ENCODE assay signal across 23 cellular contexts in the genomic region with DNA sequence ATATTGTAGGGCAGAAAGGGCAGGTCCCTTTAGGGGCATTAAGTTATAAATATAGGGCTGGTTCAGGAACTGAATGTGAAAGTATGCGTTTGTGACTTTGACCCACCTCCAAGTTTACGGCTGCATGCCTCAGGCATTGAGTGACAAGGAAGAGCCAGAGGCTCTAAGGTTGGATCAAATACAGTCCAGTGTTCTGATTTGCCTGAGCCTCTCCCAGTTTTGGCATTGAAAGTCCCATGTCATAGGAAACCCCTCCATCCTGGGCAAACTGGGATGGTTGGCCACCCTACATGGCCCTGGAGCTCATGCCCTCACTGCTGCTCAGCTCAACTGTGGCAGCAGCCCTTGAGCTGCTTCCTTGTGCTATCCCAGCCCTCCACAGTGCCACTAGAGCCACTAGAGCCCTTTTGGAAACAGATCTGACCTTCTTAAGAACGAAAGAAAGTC. TPM values are rescaled to one million over a fixed set of nuclear protein-coding genes. Genes with fewer than 3 reads are reported as not detected.
DNase-seq lines count a peak whose midpoint lies in the region; ATAC-seq and TF ChIP-seq lines count a peak whose summit lies in the region.
"Had no signal": no experiment of that assay in that cellular context is flagged by ENCODE, and none has a peak within 500 bp of the region (broad histone marks: within the 10 kb centered on the region; RNA-seq: fewer than 3 reads in every experiment).

No MANE protein-coding gene starts in this region.

- no peaks in the 10 kb centered on the region for H3K9me3 Mint-ChIP-seq in stimulated activated memory B cell treated with anti-CD40 and anti-IgM and Interleukin-4, amounts not matched to agents 10 μg/mL and 1 μg/mL and 100 μg/mL, for 72 hours
- H3K9me3 Mint-ChIP-seq: mesothelial cell of epicardium; T-helper 2 cell treated with Interferon-gamma antibody and Interleukin-4, amounts not matched to agents 5 μg/mL and 100 μg/mL, for 36 hours had no signal

- H4K8ac ChIP-seq in IMR-90 (ENCODE audit: low read depth in 2 of 2, low read length in 2 of 2), result no peak overlapping the region

- peaks cover 25% of the 10 kb centered on the region for H3K36me3 ChIP-seq in IMR-90 (ENCODE audit: control insufficient read depth, insufficient read depth, low read length)
- H3K36me3 ChIP-seq: gastroesophageal sphincter, right lobe of liver, tibial artery had no signal

- H2BK5ac ChIP-seq in IMR-90 (ENCODE audit: low read depth, low read length, poor library complexity, severe bottlenecking), result no peak overlapping the region

- H3K79me1 ChIP-seq in IMR-90 (ENCODE audit: low read depth in 1 of 2, low read length in 2 of 2), result peaks cover 69 to 82% of the 10 kb centered on the region in 2 experiments

- in situ Hi-C loops in IMR-90 (cut with MboI; ENCODE audit: low sequenced_read_pairs), result loop anchor here (25.0 kb wide), 1 partner anchor 377 kb away; the partner anchor contains the start of genes CCDC142, LBX2 and TTC31

- no peak overlapping the region for H3K9ac ChIP-seq in IMR-90 (ENCODE audit: low read depth, low read length)

- no peaks in the 10 kb centered on the region for H3K27me3 Mint-ChIP-seq in stimulated activated memory B cell treated with anti-CD40 and anti-IgM and Interleukin-4, amounts not matched to agents 10 μg/mL and 1 μg/mL and 100 μg/mL, for 72 hours

- H3K9me3 ChIP-seq in IMR-90 (ENCODE audit: control insufficient read depth, insufficient read depth, low read length), result no peaks in the 10 kb centered on the region
- H3K9me3 ChIP-seq: gastroesophageal sphincter, right lobe of liver, tibial artery had no signal

- intact Hi-C loops in IMR-90 (cut with micrococcal nuclease) (loop anchor here (5.0 kb wide), 1 partner anchor 172 kb away; no protein-coding TSS in a partner anchor), left ventricle myocardium superior (cut with micrococcal nuclease) (no loop called here)

- H3K14ac ChIP-seq in IMR-90 (replicated peaks; ENCODE audit: low read depth, low read length), result no peak overlapping the region

- BruUV-seq in IMR-90 (replicated peaks; lab: Mats Ljungman, UMichigan), result no TSS peak

- TF ChIP-seq POLR2A in IMR-90 (IDR thresholded peaks at IDR 0.05; ENCODE audit: low read depth, low read length), result no peak

- peaks cover 37% of the 10 kb centered on the region for H3K9me1 ChIP-seq in IMR-90 (ENCODE audit: insufficient read depth, low read length)

- H2AK9ac ChIP-seq in IMR-90 (replicated peaks; ENCODE audit: low read depth, low read length, poor library complexity), result no peak overlapping the region

- no peak overlapping the region for H3K4me2 ChIP-seq in IMR-90 (ENCODE audit: low read depth, low read length)

- no peak overlapping the region for H4K5ac ChIP-seq in IMR-90 (ENCODE audit: low read depth, low read length)

- H3K36me3 Mint-ChIP-seq in stimulated activated memory B cell treated with anti-CD40 and anti-IgM and Interleukin-4, amounts not matched to agents 10 μg/mL and 1 μg/mL and 100 μg/mL, for 72 hours, result peaks cover 31% of the 10 kb centered on the region

- DNase-seq in IMR-90 (no peak), left ventricle myocardium superior (no peak), NCI-H2171 (lab: John Stamatoyannopoulos, UW) (no peak)
- DNase-seq in stimulated activated CD4-positive, alpha-beta T cell treated with anti-CD3 and anti-CD28 coated beads, Interleukin-4, amount 100 ng/mL, for 4 hours, result no peak
- DNase-seq in activated CD4-positive, alpha-beta T cell treated with anti-CD3 and anti-CD28 coated beads for 1 hour, result no peak
- DNase-seq: activated CD4-positive, alpha-beta T cell treated with anti-CD3 and anti-CD28 coated beads for 4 hours; activated CD8-positive, alpha-beta memory T cell treated with anti-CD3 and anti-CD28 coated beads, Interleukin-2, amount 50 U/mL, for 4 hours; activated naive CD4-positive, alpha-beta T cell; C1 segment of cervical spinal cord; DMS79 treated with DMSO at 0.1 percent for 48 hours; NCI-H1694; NK-92 treated with Interleukin-12 subunit alpha and Interleukin-12 subunit beta, amount 100 ng/mL, for 24 hours; occipital lobe; right lobe of liver; SHP77 treated with DMSO at 0.1 percent for 48 hours; stimulated activated CD4-positive, alpha-beta T cell treated with anti-CD3 and anti-CD28 coated beads, Interleukin-2, amount 100 ng/mL, for 48 hours; tibial artery had no signal

- no peak overlapping the region for H2AFZ ChIP-seq in IMR-90 (replicated peaks; ENCODE audit: low read length, poor library complexity)

- no peak overlapping the region for H3K4me3 ChIP-seq in IMR-90 (ENCODE audit: insufficient read depth, low read depth, low read length)
- H3K4me3 ChIP-seq: coronary artery, gastroesophageal sphincter, right lobe of liver, tibial artery had no signal

- TF ChIP-seq CTCF in IMR-90 (conservative IDR thresholded peaks at IDR 0.05; ENCODE audit: low read depth, low read length), result no peak

- H4K20me1 ChIP-seq in IMR-90 (ENCODE audit: insufficient read depth, low read length), result peaks cover 45% of the 10 kb centered on the region

- no peak overlapping the region for H2AK5ac ChIP-seq in IMR-90 (ENCODE audit: low read depth, low read length)

- no peaks in the 10 kb centered on the region for H3K27me3 ChIP-seq in IMR-90 (ENCODE audit: control insufficient read depth, insufficient read depth, low read length)
- H3K27me3 ChIP-seq: gastroesophageal sphincter, right lobe of liver, tibial artery had no signal

- ATAC-seq in GM19023 (IDR thresholded peaks at IDR 0.05; ENCODE audit: unreplicated experiment) (peak; percentile 45), IMR-90 (ENCODE audit: low read depth) (no peak), left ventricle myocardium superior (peak; percentile 42)
- ATAC-seq in stimulated activated memory B cell treated with anti-CD40 and anti-IgM and Interleukin-4, amounts not matched to agents 10 μg/mL and 1 μg/mL and 100 μg/mL, for 72 hours, result no peak
- ATAC-seq: gastroesophageal sphincter had no signal

- peak overlapping the region; percentile 50; the same call in 1 of the 3 replicates for H2BK15ac ChIP-seq in IMR-90 (ENCODE audit: low read depth, low read length)

- no CpG with 5 or more reads among the region's 3 CpGs for WGBS in IMR-90 (ENCODE audit: extremely low coverage in 2 of 2, insufficient read length in 1 of 2), 2 experiments

- H3K27ac Mint-ChIP-seq in stimulated activated memory B cell treated with anti-CD40 and anti-IgM and Interleukin-4, amounts not matched to agents 10 μg/mL and 1 μg/mL and 100 μg/mL, for 72 hours, result peak overlapping the region; percentile 7
- H3K27ac Mint-ChIP-seq: mesothelial cell of epicardium had no signal

- peak overlapping the region; percentile 27; the same call in 1 of the 2 replicates for H2BK20ac ChIP-seq in IMR-90 (ENCODE audit: low read depth, low read length)

- no peak overlapping the region for H3K4me3 Mint-ChIP-seq in stimulated activated memory B cell treated with anti-CD40 and anti-IgM and Interleukin-4, amounts not matched to agents 10 μg/mL and 1 μg/mL and 100 μg/mL, for 72 hours
- H3K4me3 Mint-ChIP-seq: mesothelial cell of epicardium; T-helper 2 cell treated with Interferon-gamma antibody and Interleukin-4, amounts not matched to agents 5 μg/mL and 100 μg/mL, for 36 hours had no signal

- CTCF ChIA-PET in IMR-90 (lab: Yijun Ruan, JAX), result no interaction called here

- peak overlapping the region; percentile 29; the same call in 1 of the 2 replicates for H3K4ac ChIP-seq in IMR-90 (ENCODE audit: low read depth, low read length)

- no peak for TF ChIP-seq RAD21 in IMR-90 (IDR thresholded peaks at IDR 0.05; ENCODE audit: low read length)

- H2BK120ac ChIP-seq in IMR-90 (ENCODE audit: low read depth, low read length), result peak overlapping the region; percentile 17; the same call in 1 of the 2 replicates

- H4K91ac ChIP-seq in IMR-90 (ENCODE audit: insufficient read depth, low read depth, low read length), result no peak overlapping the region

- POLR2A ChIA-PET in IMR-90 (lab: Charles Lee; ENCODE audit: unreplicated experiment), result no interaction called here

- H3K27ac ChIP-seq in IMR-90 (ENCODE audit: insufficient read depth, low read length), result no peak overlapping the region
- H3K27ac ChIP-seq: coronary artery, gastroesophageal sphincter, right lobe of liver had no signal

- no peak overlapping the region for H3K18ac ChIP-seq in IMR-90 (ENCODE audit: low read depth, low read length)

- no peak overlapping the region for H3K56ac ChIP-seq in IMR-90 (ENCODE audit: extremely low read depth, insufficient read depth, low read length)

- peaks cover 36% of the 10 kb centered on the region for H3K4me1 Mint-ChIP-seq in stimulated activated memory B cell treated with anti-CD40 and anti-IgM and Interleukin-4, amounts not matched to agents 10 μg/mL and 1 μg/mL and 100 μg/mL, for 72 hours

- peaks cover 27% of the 10 kb centered on the region for H3K4me1 ChIP-seq in IMR-90 (ENCODE audit: control insufficient read depth, insufficient read depth, low read length)
- H3K4me1 ChIP-seq: right lobe of liver had no signal

- dilution Hi-C loops in IMR-90 (cut with HindIII; ENCODE audit: low sequenced_read_pairs, unreplicated experiment), result no loop called here

- H3K23ac ChIP-seq in IMR-90 (ENCODE audit: low read depth, low read length), result no peak overlapping the region

TF ChIP-seq in IMR-90, 13 proteins besides CTCF, POLR2A, EP300 and RAD21:
- TF ChIP-seq SMC3 (IDR thresholded peaks at IDR 0.05; ENCODE audit: low read depth, low read length), result no peak
- no peak for TF ChIP-seq NFE2L2 (IDR thresholded peaks at IDR 0.05; ENCODE audit: low read depth, low read length)
- no peak for TF ChIP-seq CEBPB (IDR thresholded peaks at IDR 0.05; ENCODE audit: low read depth, low read length)
- no peak for TF ChIP-seq RFX5 (IDR thresholded peaks at IDR 0.05; ENCODE audit: low read depth, low read length)
TF ChIP-seq in IMR-90: peak in this region for 0.

RNA-seq across cellular contexts. Expression of gene HK2, which starts 29.9 kb away (rescaled TPM):
- total RNA-seq in IMR-90 (2012; rRNA removed), result 17.4 and 17.8 TPM in 2 replicates
- 18.7 and 20.9 TPM in 2 replicates for polyA plus RNA-seq in IMR-90 (2012; rRNA removed)
- 13.3 and 14.0 TPM in 2 replicates for polyA plus RNA-seq in IMR-90 (2012; cell fraction: cytosol; rRNA removed)
- 17.6 and 26.9 TPM in 2 replicates for polyA plus RNA-seq in IMR-90 (2012; cell fraction: nucleus; rRNA removed; ENCODE audit: low replicate concordance)
- total RNA-seq in left ventricle myocardium superior, result 3.8 TPM

Comparison
In these comparisons a context has a peak if more than half of its experiments do, and no peak if none do; other contexts are left out.
1. ATAC-seq: peak in GM19023 (single experiment) and left ventricle myocardium superior (single experiment); none in IMR-90 (single experiment) and stimulated activated memory B cell treated with anti-CD40 and anti-IgM and Interleukin-4, amounts not matched to agents 10 μg/mL and 1 μg/mL and 100 μg/mL, for 72 hours (single experiment).